In the genomic region with DNA sequence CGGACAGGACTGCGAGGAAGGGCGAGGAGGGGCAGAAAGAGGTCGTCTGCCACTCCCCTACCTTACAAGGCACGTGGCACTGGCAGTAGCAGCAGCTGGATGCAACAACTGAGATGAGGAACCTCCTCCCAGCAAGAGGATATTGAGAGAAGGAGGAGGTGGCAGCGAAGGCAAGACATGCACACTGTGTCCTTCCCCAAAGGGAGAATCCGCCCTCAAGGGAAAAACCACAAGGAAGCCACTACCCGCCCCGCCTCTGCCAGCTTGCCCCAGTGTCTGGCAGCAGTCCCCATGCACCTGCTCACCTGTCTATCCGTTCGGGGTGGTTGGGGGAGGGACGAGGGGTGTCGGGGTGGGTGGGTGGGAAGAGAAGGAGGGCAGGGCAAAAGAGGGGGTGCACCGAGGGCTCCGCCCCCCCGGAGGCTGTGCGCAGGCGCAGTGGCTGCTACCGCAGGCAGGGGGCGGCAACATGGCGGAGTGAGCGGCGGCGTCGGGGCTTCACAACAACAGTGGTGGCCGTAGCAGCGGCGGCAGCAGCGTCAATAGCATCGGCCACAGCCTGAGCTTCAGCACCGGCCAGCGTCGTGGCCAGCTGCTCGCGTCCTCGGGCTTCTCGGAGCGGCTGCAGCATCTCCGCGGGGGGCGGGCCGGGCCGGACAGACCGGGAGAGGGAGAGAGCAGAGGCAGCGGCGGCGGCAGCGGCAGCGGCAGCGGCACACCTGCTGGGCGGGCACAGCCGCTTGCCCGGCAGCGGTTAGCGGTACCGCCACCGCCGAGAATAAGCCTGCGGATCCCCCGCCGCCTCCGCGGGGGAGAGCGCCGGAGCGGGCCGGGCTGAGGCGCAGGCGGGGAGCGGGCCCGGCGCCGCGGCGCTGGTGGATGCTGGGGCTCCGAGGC, we compare ENCODE assay signal across 1 cellular context.
A peak's percentile ranks its signal among the peaks of the same experiment; 100 is the strongest.
TF ChIP-seq lines count a peak whose summit lies in the region.

A gene with protein sequence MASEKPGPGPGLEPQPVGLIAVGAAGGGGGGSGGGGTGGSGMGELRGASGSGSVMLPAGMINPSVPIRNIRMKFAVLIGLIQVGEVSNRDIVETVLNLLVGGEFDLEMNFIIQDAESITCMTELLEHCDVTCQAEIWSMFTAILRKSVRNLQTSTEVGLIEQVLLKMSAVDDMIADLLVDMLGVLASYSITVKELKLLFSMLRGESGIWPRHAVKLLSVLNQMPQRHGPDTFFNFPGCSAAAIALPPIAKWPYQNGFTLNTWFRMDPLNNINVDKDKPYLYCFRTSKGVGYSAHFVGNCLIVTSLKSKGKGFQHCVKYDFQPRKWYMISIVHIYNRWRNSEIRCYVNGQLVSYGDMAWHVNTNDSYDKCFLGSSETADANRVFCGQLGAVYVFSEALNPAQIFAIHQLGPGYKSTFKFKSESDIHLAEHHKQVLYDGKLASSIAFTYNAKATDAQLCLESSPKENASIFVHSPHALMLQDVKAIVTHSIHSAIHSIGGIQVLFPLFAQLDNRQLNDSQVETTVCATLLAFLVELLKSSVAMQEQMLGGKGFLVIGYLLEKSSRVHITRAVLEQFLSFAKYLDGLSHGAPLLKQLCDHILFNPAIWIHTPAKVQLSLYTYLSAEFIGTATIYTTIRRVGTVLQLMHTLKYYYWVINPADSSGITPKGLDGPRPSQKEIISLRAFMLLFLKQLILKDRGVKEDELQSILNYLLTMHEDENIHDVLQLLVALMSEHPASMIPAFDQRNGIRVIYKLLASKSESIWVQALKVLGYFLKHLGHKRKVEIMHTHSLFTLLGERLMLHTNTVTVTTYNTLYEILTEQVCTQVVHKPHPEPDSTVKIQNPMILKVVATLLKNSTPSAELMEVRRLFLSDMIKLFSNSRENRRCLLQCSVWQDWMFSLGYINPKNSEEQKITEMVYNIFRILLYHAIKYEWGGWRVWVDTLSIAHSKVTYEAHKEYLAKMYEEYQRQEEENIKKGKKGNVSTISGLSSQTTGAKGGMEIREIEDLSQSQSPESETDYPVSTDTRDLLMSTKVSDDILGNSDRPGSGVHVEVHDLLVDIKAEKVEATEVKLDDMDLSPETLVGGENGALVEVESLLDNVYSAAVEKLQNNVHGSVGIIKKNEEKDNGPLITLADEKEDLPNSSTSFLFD (N-terminal part only) (plus strand): TSS at position 436 of the 897 bp plus-strand sequence. CDS start 551 bp downstream, outside the sequence.

TF ChIP-seq in HepG2, 621 proteins besides CTCF, POLR2A, EP300 and RAD21 (continued from another document and continues in another):
- peak; percentile 28; the same call in 1 of the 2 replicates for TF ChIP-seq POLR2AphosphoS5 (IDR thresholded peaks at IDR 0.05; ENCODE audit: low read depth, low read length)
- no peak for TF ChIP-seq SIN3A (IDR thresholded peaks at IDR 0.05; ENCODE audit: borderline replicate concordance, low read depth, low read length)
- no peak for TF ChIP-seq JUND (CRISPR knock-in tag; IDR thresholded peaks at IDR 0.05)
- 0 out of 2 replicates have a peak, but pooled peaks have one; percentile 31 for TF ChIP-seq KLF6 (CRISPR knock-in tag; IDR thresholded peaks at IDR 0.05)
- no peak for TF ChIP-seq MIER3 (CRISPR knock-in tag; IDR thresholded peaks at IDR 0.05; ENCODE audit: borderline replicate concordance)
- no peak for TF ChIP-seq ZSCAN9 (CRISPR knock-in tag; IDR thresholded peaks at IDR 0.05; ENCODE audit: borderline replicate concordance)
- TF ChIP-seq, protein P1, sequence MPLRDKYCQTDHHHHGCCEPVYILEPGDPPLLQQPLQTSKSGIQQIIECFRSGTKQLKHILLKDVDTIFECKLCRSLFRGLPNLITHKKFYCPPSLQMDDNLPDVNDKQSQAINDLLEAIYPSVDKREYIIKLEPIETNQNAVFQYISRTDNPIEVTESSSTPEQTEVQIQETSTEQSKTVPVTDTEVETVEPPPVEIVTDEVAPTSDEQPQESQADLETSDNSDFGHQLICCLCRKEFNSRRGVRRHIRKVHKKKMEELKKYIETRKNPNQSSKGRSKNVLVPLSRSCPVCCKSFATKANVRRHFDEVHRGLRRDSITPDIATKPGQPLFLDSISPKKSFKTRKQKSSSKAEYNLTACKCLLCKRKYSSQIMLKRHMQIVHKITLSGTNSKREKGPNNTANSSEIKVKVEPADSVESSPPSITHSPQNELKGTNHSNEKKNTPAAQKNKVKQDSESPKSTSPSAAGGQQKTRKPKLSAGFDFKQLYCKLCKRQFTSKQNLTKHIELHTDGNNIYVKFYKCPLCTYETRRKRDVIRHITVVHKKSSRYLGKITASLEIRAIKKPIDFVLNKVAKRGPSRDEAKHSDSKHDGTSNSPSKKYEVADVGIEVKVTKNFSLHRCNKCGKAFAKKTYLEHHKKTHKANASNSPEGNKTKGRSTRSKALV (CRISPR knock-in tag; IDR thresholded peaks at IDR 0.05): no peak
- no peak for TF ChIP-seq ZNF460 (CRISPR knock-in tag; IDR thresholded peaks at IDR 0.05; ENCODE audit: borderline replicate concordance)
- no peak for TF ChIP-seq ELF1 (CRISPR knock-in tag; IDR thresholded peaks at IDR 0.05)
- TF ChIP-seq SUZ12 (IDR thresholded peaks at IDR 0.05; ENCODE audit: low read depth, low read length): no peak
- TF ChIP-seq, protein P2, sequence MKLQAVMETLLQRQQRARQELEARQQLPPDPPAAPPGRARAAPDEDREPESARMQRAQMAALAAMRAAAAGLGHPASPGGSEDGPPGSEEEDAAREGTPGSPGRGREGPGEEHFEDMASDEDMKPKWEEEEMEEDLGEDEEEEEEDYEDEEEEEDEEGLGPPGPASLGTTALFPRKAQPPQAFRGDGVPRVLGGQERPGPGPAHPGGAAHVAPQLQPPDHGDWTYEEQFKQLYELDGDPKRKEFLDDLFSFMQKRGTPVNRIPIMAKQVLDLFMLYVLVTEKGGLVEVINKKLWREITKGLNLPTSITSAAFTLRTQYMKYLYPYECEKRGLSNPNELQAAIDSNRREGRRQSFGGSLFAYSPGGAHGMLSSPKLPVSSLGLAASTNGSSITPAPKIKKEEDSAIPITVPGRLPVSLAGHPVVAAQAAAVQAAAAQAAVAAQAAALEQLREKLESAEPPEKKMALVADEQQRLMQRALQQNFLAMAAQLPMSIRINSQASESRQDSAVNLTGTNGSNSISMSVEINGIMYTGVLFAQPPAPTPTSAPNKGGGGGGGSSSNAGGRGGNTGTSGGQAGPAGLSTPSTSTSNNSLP (IDR thresholded peaks at IDR 0.05; ENCODE audit: low read depth, low read length): no peak
- TF ChIP-seq, protein P3, sequence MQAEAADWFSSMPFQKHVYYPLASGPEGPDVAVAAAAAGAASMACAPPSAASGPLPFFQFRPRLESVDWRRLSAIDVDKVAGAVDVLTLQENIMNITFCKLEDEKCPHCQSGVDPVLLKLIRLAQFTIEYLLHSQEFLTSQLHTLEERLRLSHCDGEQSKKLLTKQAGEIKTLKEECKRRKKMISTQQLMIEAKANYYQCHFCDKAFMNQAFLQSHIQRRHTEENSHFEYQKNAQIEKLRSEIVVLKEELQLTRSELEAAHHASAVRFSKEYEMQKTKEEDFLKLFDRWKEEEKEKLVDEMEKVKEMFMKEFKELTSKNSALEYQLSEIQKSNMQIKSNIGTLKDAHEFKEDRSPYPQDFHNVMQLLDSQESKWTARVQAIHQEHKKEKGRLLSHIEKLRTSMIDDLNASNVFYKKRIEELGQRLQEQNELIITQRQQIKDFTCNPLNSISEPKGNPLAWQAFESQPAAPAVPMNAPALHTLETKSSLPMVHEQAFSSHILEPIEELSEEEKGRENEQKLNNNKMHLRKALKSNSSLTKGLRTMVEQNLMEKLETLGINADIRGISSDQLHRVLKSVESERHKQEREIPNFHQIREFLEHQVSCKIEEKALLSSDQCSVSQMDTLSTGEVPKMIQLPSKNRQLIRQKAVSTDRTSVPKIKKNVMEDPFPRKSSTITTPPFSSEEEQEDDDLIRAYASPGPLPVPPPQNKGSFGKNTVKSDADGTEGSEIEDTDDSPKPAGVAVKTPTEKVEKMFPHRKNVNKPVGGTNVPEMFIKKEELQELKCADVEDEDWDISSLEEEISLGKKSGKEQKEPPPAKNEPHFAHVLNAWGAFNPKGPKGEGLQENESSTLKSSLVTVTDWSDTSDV (CRISPR knock-in tag; IDR thresholded peaks at IDR 0.05): no peak
- TF ChIP-seq HDAC2 (CRISPR knock-in tag; IDR thresholded peaks at IDR 0.05): no peak
- no peak for TF ChIP-seq ZNF350 (CRISPR knock-in tag; IDR thresholded peaks at IDR 0.05; ENCODE audit: borderline replicate concordance, low read depth)
- TF ChIP-seq ATRX (CRISPR knock-in tag; IDR thresholded peaks at IDR 0.05; ENCODE audit: borderline replicate concordance): no peak
- no peak for TF ChIP-seq MATR3 (CRISPR knock-in tag; IDR thresholded peaks at IDR 0.05)
- TF ChIP-seq, protein P4, sequence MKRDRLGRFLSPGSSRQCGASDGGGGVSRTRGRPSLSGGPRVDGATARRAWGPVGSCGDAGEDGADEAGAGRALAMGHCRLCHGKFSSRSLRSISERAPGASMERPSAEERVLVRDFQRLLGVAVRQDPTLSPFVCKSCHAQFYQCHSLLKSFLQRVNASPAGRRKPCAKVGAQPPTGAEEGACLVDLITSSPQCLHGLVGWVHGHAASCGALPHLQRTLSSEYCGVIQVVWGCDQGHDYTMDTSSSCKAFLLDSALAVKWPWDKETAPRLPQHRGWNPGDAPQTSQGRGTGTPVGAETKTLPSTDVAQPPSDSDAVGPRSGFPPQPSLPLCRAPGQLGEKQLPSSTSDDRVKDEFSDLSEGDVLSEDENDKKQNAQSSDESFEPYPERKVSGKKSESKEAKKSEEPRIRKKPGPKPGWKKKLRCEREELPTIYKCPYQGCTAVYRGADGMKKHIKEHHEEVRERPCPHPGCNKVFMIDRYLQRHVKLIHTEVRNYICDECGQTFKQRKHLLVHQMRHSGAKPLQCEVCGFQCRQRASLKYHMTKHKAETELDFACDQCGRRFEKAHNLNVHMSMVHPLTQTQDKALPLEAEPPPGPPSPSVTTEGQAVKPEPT (CRISPR knock-in tag; IDR thresholded peaks at IDR 0.05; ENCODE audit: low read depth): no peak
- TF ChIP-seq ZNF816 (CRISPR knock-in tag; IDR thresholded peaks at IDR 0.05; ENCODE audit: borderline replicate concordance): no peak
- TF ChIP-seq ZNF879 (CRISPR knock-in tag; IDR thresholded peaks at IDR 0.05): no peak
- no peak for TF ChIP-seq MAF1 (CRISPR knock-in tag; IDR thresholded peaks at IDR 0.05; ENCODE audit: borderline replicate concordance)
- 0 out of 2 replicates have a peak, but pooled peaks have one; percentile 29 for TF ChIP-seq BRD4 (CRISPR knock-in tag; IDR thresholded peaks at IDR 0.05)
- peak; percentile 82 for TF ChIP-seq ZSCAN21 (CRISPR knock-in tag; IDR thresholded peaks at IDR 0.05; ENCODE audit: borderline replicate concordance)
- peak; percentile 64 for TF ChIP-seq POGZ (CRISPR knock-in tag; IDR thresholded peaks at IDR 0.05)
- TF ChIP-seq, protein P5, sequence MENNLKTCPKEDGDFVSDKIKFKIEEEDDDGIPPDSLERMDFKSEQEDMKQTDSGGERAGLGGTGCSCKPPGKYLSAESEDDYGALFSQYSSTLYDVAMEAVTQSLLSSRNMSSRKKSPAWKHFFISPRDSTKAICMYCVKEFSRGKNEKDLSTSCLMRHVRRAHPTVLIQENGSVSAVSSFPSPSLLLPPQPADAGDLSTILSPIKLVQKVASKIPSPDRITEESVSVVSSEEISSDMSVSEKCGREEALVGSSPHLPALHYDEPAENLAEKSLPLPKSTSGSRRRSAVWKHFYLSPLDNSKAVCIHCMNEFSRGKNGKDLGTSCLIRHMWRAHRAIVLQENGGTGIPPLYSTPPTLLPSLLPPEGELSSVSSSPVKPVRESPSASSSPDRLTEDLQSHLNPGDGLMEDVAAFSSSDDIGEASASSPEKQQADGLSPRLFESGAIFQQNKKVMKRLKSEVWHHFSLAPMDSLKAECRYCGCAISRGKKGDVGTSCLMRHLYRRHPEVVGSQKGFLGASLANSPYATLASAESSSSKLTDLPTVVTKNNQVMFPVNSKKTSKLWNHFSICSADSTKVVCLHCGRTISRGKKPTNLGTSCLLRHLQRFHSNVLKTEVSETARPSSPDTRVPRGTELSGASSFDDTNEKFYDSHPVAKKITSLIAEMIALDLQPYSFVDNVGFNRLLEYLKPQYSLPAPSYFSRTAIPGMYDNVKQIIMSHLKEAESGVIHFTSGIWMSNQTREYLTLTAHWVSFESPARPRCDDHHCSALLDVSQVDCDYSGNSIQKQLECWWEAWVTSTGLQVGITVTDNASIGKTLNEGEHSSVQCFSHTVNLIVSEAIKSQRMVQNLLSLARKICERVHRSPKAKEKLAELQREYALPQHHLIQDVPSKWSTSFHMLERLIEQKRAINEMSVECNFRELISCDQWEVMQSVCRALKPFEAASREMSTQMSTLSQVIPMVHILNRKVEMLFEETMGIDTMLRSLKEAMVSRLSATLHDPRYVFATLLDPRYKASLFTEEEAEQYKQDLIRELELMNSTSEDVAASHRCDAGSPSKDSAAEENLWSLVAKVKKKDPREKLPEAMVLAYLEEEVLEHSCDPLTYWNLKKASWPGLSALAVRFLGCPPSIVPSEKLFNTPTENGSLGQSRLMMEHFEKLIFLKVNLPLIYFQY (CRISPR knock-in tag; IDR thresholded peaks at IDR 0.05; ENCODE audit: borderline replicate concordance): no peak
- TF ChIP-seq KLF12 (CRISPR knock-in tag; IDR thresholded peaks at IDR 0.05; ENCODE audit: borderline replicate concordance): no peak
- no peak for TF ChIP-seq RBM39 (IDR thresholded peaks at IDR 0.05; ENCODE audit: low read depth, low read length, poor library complexity, severe bottlenecking)
- no peak for TF ChIP-seq NCOA5 (CRISPR knock-in tag; IDR thresholded peaks at IDR 0.05)
